11 cellular contexts compared by ENCODE assay signal in genomic region chr14:77823378-77823777, GRCh38.
"Had no signal": no experiment of that assay in that cellular context is flagged by ENCODE, and none has a peak within 500 bp of the region (broad histone marks: within the 10 kb centered on the region; RNA-seq: fewer than 3 reads in every experiment).

No MANE protein-coding gene starts in this region.

- H3K4me1 ChIP-seq: HAP-1 had no signal

- H3K9me3 ChIP-seq: HAP-1 had no signal

- H3K4me3 Mint-ChIP-seq: GM23338, H9, HFFc6 had no signal

- DNase-seq: GM23248, GOT3, H7, H9, HCEC 1CT, HFFc6 had no signal

- H3K9me3 Mint-ChIP-seq: GM23338, H9, HFFc6 had no signal

- H3K4me1 Mint-ChIP-seq: GM23338, H9 had no signal

- ATAC-seq: GM23338, HCT116 had no signal

- H3K27ac Mint-ChIP-seq: GM23338, H9, HFFc6 had no signal

- FAIRE-seq: H1, H54 had no signal

- H3K4me2 ChIP-seq: GM23338 had no signal

- H3K27ac ChIP-seq: GM23248 had no signal

- H3K4me3 ChIP-seq: GM23248, GM23338, HAP-1 had no signal
